ENCODE assay signal across 8 cellular contexts in genomic region chr19:1040476-1041271, GRCh38.
DNase-seq lines count a peak whose midpoint lies in the region; ATAC-seq and TF ChIP-seq lines count a peak whose summit lies in the region.

No MANE protein-coding gene starts in this region.

- H3K4me1 ChIP-seq in Loucy (ENCODE audit: insufficient read depth, low read length, poor library complexity, severe bottlenecking) (peaks cover 39% of the 10 kb centered on the region), RWPE2 (ENCODE audit: insufficient read depth, poor library complexity, severe bottlenecking) (no peaks in the 10 kb centered on the region)

- no peaks in the 10 kb centered on the region for H3K9me3 ChIP-seq in Loucy (ENCODE audit: insufficient read depth, low read depth, low read length)
- H3K9me3 ChIP-seq in RWPE2 (ENCODE audit: severe bottlenecking), result no peaks in the 10 kb centered on the region

- peak overlapping the region; percentile 85 for H3K4me3 Mint-ChIP-seq in nephron progenitor cell

- H3K9ac ChIP-seq in Loucy (ENCODE audit: low read depth, low read length, poor library complexity, severe bottlenecking), result peak overlapping the region; percentile 76

- TF ChIP-seq CTCF in Loucy (conservative IDR thresholded peaks at IDR 0.05; ENCODE audit: low read length) (no peak), RWPE2 (IDR thresholded peaks at IDR 0.05; ENCODE audit: poor library complexity, severe bottlenecking) (no peak), nephron progenitor cell (IDR thresholded peaks at IDR 0.05) (no peak)

- peaks cover 8% of the 10 kb centered on the region for H4K20me1 ChIP-seq in Loucy (ENCODE audit: insufficient read depth, low read length, poor library complexity, severe bottlenecking)

- peak overlapping the region; percentile 48 for H3K27ac Mint-ChIP-seq in nephron progenitor cell

- H3K4me3 ChIP-seq in Loucy (ENCODE audit: low read length, poor library complexity, severe bottlenecking) (peak overlapping the region; percentile 83), RWPE2 (ENCODE audit: severe bottlenecking) (peak overlapping the region; percentile 42)

- ATAC-seq in GM21737 (IDR thresholded peaks at IDR 0.05; ENCODE audit: unreplicated experiment) (peak; percentile 33), RWPE2 (ENCODE audit: low read depth) (peak; percentile 55)

- no peaks in the 10 kb centered on the region for H3K27me3 ChIP-seq in Loucy (ENCODE audit: insufficient read depth, low read length, poor library complexity, severe bottlenecking)
- H3K27me3 ChIP-seq in RWPE2 (ENCODE audit: insufficient read depth, poor library complexity, severe bottlenecking), result no peaks in the 10 kb centered on the region

- H2AFZ ChIP-seq in Loucy (ENCODE audit: low read length), result peak overlapping the region; percentile 59

- H3K79me2 ChIP-seq in Loucy (ENCODE audit: insufficient read depth, low read length), result no peaks in the 10 kb centered on the region

- H3K9me3 Mint-ChIP-seq in nephron progenitor cell, result no peaks in the 10 kb centered on the region

- peaks cover 10% of the 10 kb centered on the region for H3F3A ChIP-seq in Loucy (ENCODE audit: low read depth)

- peaks cover 3% of the 10 kb centered on the region for H3K27me3 Mint-ChIP-seq in nephron progenitor cell (ENCODE audit: low read depth, poor library complexity)

- peaks cover 8% of the 10 kb centered on the region; the same call in 1 of the 2 replicates for H3K36me3 ChIP-seq in Loucy (ENCODE audit: insufficient read depth, low read length)
- H3K36me3 ChIP-seq in RWPE2 (ENCODE audit: low read depth), result peaks cover 39% of the 10 kb centered on the region

- peak overlapping the region; percentile 58 for H3K27ac ChIP-seq in RWPE2 (ENCODE audit: poor library complexity, severe bottlenecking)

- H3K36me3 Mint-ChIP-seq in nephron progenitor cell (ENCODE audit: low read depth), result peaks cover 29% of the 10 kb centered on the region

- no peaks in the 10 kb centered on the region for H3K9me2 ChIP-seq in Loucy (replicated peaks; ENCODE audit: low read depth, low read length)

- H3K4me2 ChIP-seq in Loucy (ENCODE audit: low read depth, low read length, poor library complexity, severe bottlenecking), result peak overlapping the region; percentile 88

- peak; percentile 91 for DNase-seq in CMK (ENCODE audit: low read depth)
- DNase-seq in RWPE2 (ENCODE audit: low spot score), result peak; percentile 88
- peak; percentile 86 for DNase-seq in activated effector memory CD4-positive, alpha-beta T cell treated with Interleukin-2 at 50 U/mL for 16 hours
- DNase-seq in fibroblast of the conjunctiva (ENCODE audit: low read depth), result peak; percentile 77
- peak; percentile 86 for DNase-seq in nephron progenitor cell
- peak; percentile 80 to 90 (median 86) for DNase-seq in stimulated activated naive CD4-positive, alpha-beta T cell (lab: John Stamatoyannopoulos, UW)

- peaks cover 29% of the 10 kb centered on the region for H3K4me1 Mint-ChIP-seq in nephron progenitor cell

Comparison
In these comparisons a context has a peak if more than half of its experiments do, and no peak if none do; other contexts are left out.
1. Peak in every context shown above with its lines: DNase-seq, ATAC-seq, H3K4me3 ChIP-seq and H3K27ac ChIP-seq.